Comparison of ENCODE assay signal across 20 cellular contexts in the genomic region with DNA sequence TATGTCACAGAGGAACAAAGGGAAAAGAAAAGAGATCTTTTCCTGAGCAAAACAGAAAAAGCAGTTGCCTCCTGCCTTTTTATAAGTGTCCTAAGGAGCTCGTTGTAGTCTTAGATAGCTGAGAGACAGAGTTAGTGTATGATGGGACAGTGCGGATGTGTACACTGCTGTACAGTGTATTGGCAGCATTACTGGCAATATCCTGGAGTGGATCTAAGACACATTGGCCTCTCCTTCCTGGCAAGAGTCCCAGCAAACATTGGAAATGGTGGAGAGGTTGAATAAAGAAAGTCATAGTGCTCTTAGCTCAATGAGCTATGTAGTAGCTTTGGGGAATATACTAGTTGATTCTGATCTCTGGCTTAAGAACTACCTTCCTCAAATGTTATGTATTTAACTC.
"Had no signal": no experiment of that assay in that cellular context is flagged by ENCODE, and none has a peak within 500 bp of the region (broad histone marks: within the 10 kb centered on the region; RNA-seq: fewer than 3 reads in every experiment).

No MANE protein-coding gene starts in this region.

- H3K27me3 Mint-ChIP-seq: activated naive CD4-positive, alpha-beta T cell treated with anti-CD3 and anti-CD28 coated beads, Interleukin-2, amount 10 ng/mL, durations not matched to agents 7 days and 5 days; dendritic cell treated with granulocyte-macrophage colony-stimulating factor and Interleukin-4, amounts not matched to agents 40 ng/mL and 50 ng/mL, for 4 days had no signal

- H3K27ac Mint-ChIP-seq: activated naive CD4-positive, alpha-beta T cell treated with anti-CD3 and anti-CD28 coated beads, Interleukin-2, amount 10 ng/mL, durations not matched to agents 7 days and 5 days; dendritic cell treated with granulocyte-macrophage colony-stimulating factor and Interleukin-4, amounts not matched to agents 40 ng/mL and 50 ng/mL, for 4 days; mesothelial cell of epicardium; natural killer cell; T-helper 1 cell treated with Interleukin-12 subunit alpha and Interleukin-12 subunit beta and Interleukin-4 antibody, amounts not matched to agents 30 μg/mL and 1 μg/mL, for 36 hours had no signal

- ATAC-seq: body of pancreas, natural killer cell had no signal

- H3K9me3 Mint-ChIP-seq: activated naive CD4-positive, alpha-beta T cell treated with anti-CD3 and anti-CD28 coated beads, Interleukin-2, amount 10 ng/mL, durations not matched to agents 7 days and 5 days; dendritic cell treated with granulocyte-macrophage colony-stimulating factor and Interleukin-4, amounts not matched to agents 40 ng/mL and 50 ng/mL, for 4 days; mesothelial cell of epicardium; natural killer cell; T-helper 1 cell treated with Interleukin-12 subunit alpha and Interleukin-12 subunit beta and Interleukin-4 antibody, amounts not matched to agents 30 μg/mL and 1 μg/mL, for 36 hours had no signal

- FAIRE-seq: keratinocyte had no signal

- DNase-seq: activated CD4-positive, alpha-beta T cell treated with anti-CD3 and anti-CD28 coated beads, Interleukin-2, amount 50 U/mL, for 1 hour; activated CD4-positive, CD25-positive, alpha-beta regulatory T cell treated with anti-CD3 and anti-CD28 coated beads, Interleukin-2, amount 50 U/mL, for 72 hours; activated effector memory CD4-positive, alpha-beta T cell treated with anti-CD3 and anti-CD28 coated beads, Interleukin-2, amount 50 U/mL, for 16 hours; activated naive CD4-positive, alpha-beta T cell treated with anti-CD3 and anti-CD28 coated beads, Interleukin-2, amount 10 ng/mL, durations not matched to agents 7 days and 5 days; anterior cingulate cortex; body of pancreas; effector CD8-positive, alpha-beta T cell; erythroblast; foreskin fibroblast; natural killer cell; ovary; spleen; stimulated activated CD4-positive, alpha-beta T cell treated with anti-CD3 and anti-CD28 coated beads, Interleukin-4, amount 100 ng/mL, for 1 hour; stimulated activated naive CD4-positive, alpha-beta T cell; thyroid gland; WERI-Rb-1 had no signal

- H3K4me3 Mint-ChIP-seq: activated naive CD4-positive, alpha-beta T cell treated with anti-CD3 and anti-CD28 coated beads, Interleukin-2, amount 10 ng/mL, durations not matched to agents 7 days and 5 days; dendritic cell treated with granulocyte-macrophage colony-stimulating factor and Interleukin-4, amounts not matched to agents 40 ng/mL and 50 ng/mL, for 4 days; mesothelial cell of epicardium; natural killer cell; T-helper 1 cell treated with Interleukin-12 subunit alpha and Interleukin-12 subunit beta and Interleukin-4 antibody, amounts not matched to agents 30 μg/mL and 1 μg/mL, for 36 hours had no signal

- H3K4me1 Mint-ChIP-seq: mesothelial cell of epicardium had no signal
